Comparison of ENCODE assay signal across 9 cellular contexts in the genomic region with DNA sequence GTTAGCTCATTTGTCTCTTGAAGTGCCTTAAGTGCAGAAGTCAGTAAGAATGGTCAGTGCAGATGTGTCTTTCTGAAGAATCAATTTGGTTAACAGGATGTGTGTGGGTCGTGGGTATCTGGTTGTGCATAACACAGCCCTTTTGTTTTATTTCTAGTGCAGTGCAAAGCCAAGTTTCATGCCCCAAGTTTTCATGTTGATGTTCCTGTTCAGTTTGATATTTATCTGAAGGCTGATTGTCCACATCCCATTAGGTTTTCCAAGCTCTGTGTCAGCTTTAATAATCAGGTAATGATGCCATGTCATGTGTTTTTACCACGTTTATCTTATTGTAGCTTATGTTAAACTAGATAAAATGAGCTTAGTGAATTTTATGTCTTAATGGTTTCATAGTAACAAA.
"Had no signal": no experiment of that assay in that cellular context is flagged by ENCODE, and none has a peak within 500 bp of the region (broad histone marks: within the 10 kb centered on the region; RNA-seq: fewer than 3 reads in every experiment).

No MANE protein-coding gene starts in this region.

- FAIRE-seq: HepG2 had no signal

- H3K9me3 Mint-ChIP-seq: HFFc6, IgD-negative memory B cell had no signal

- H3K4me1 ChIP-seq: HAP-1 had no signal

- H3K4me3 ChIP-seq: GM23248, HAP-1 had no signal

- H3K27ac Mint-ChIP-seq: HFFc6, IgD-negative memory B cell had no signal

- H3K4me3 Mint-ChIP-seq: HFFc6, IgD-negative memory B cell had no signal

- DNase-seq: GM23248, GOT3, H7, HFFc6, KBM-7 had no signal

- H3K9me3 ChIP-seq: HAP-1 had no signal

- H3K27ac ChIP-seq: GM23248, HL-60 had no signal

- H3K4me1 Mint-ChIP-seq: IgD-negative memory B cell had no signal

- H3K27me3 Mint-ChIP-seq: IgD-negative memory B cell had no signal
